ENCODE assay signal across 8 cellular contexts in the genomic region with DNA sequence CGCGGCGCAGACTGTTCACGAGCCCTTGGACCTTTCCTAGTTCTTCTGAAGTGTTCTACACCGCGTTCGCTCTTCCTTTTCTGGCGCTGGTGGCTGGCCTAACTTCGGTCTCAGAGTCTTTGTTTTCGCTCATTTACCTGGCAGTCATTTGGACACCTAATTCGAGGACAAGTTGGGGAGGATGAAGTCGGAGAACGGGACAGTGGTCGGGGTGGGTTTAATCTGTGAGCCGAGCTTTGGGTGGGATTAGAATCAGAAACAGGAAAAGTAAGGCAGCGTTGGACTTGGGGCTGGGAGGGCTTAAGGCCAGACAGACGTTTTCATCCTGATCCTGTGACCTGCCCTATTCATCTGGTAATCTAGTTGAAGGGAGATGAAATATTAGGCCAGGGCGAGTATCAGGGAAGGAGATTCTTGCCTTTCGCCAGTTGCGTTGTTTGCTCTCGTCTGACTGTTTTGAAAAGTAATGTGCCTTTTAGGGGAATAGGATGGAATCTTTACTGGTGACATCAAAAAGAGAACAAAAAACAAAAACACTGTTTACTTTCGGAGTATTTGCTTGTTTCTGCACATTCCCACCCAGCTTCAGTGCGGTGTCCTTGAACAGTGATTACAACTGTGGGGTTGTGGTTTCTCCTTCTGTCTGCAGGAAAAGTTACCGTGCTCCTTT. TPM values are rescaled to one million over a fixed set of nuclear protein-coding genes. Genes with fewer than 3 reads are reported as not detected.
DNase-seq lines count a peak whose midpoint lies in the region; ATAC-seq, FAIRE-seq and TF ChIP-seq lines count a peak whose summit lies in the region.

No MANE protein-coding gene starts in this region.

- H3K27ac Mint-ChIP-seq in CD8-positive, alpha-beta memory T cell: peak overlapping the region; percentile 81 to 99 (median 96)

- H3K4me3 ChIP-seq in CD8-positive, alpha-beta memory T cell (ENCODE audit: low read length): peak overlapping the region; percentile 69
- H3K4me3 ChIP-seq in HEK293 (ENCODE audit: low read depth, low read length) (peak overlapping the region; percentile 97), fibroblast of villous mesenchyme (ENCODE audit: low read depth, low read length) (peak overlapping the region; percentile 91), pancreas (peak overlapping the region; percentile 74 to 89 (median 81))

- H3K36me3 Mint-ChIP-seq in CD8-positive, alpha-beta memory T cell: peaks cover 0 to 21% (median 0%) of the 10 kb centered on the region in 3 donors

- 1% methylated on average over 24 of the region's 24 CpGs for WGBS in pancreas, 2 donors

- DNase-seq in CD8-positive, alpha-beta memory T cell: no peak
- DNase-seq in fibroblast of villous mesenchyme (ENCODE audit: low read depth): peak; percentile 42
- DNase-seq in pancreas: peak in 1 of 6 donors; percentile 11
- no peak for DNase-seq in activated effector memory CD4-positive, alpha-beta T cell treated with anti-CD3 and anti-CD28 coated beads, Interleukin-2, amount 50 U/mL, for 16 hours

- CTCF ChIA-PET in CD8-positive, alpha-beta memory T cell (lab: Charles Lee): interaction anchor here (1.0 to 2.6 kb wide), 2 partner anchors 10 to 198 kb away, joined by 3 to 12 read pairs; no protein-coding TSS in a partner anchor
- CTCF ChIA-PET in HEK293 (lab: Yijun Ruan, JAX): interaction anchor here (0.7 to 0.9 kb wide), 2 partner anchors 39 to 77 kb away, joined by 3 to 4 read pairs; no protein-coding TSS in a partner anchor

- ATAC-seq in pancreas (no peak), GM21381 (IDR thresholded peaks at IDR 0.05; ENCODE audit: unreplicated experiment) (no peak), HG03442 (IDR thresholded peaks at IDR 0.05; ENCODE audit: unreplicated experiment) (no peak)

- H3K4me1 Mint-ChIP-seq in CD8-positive, alpha-beta memory T cell: peaks cover 45 to 56% (median 54%) of the 10 kb centered on the region in 3 donors

- no peaks in the 10 kb centered on the region for H3K36me3 ChIP-seq in CD8-positive, alpha-beta memory T cell (ENCODE audit: insufficient read depth, low read length)
- no peaks in the 10 kb centered on the region for H3K36me3 ChIP-seq in HEK293 (ENCODE audit: control insufficient read depth in 2 of 2, insufficient read depth in 1 of 2, low read length in 2 of 2)
- no peaks in the 10 kb centered on the region for H3K36me3 ChIP-seq in pancreas

- no peaks in the 10 kb centered on the region for H3K9me3 Mint-ChIP-seq in CD8-positive, alpha-beta memory T cell

- peak overlapping the region; percentile 81 for H3K27ac ChIP-seq in CD8-positive, alpha-beta memory T cell (ENCODE audit: low read depth, low read length)
- H3K27ac ChIP-seq in HEK293 (ENCODE audit: extremely low read depth, low read depth, low read length) (peak overlapping the region; percentile 95), VCaP (peak overlapping the region; percentile 88), pancreas (peak overlapping the region; percentile 87 to 97 (median 96))

- FAIRE-seq in pancreas (lab: Jason Lieb, UNC): no peak

- peaks cover 0 to 13% of the 10 kb centered on the region in 2 donors for H3K27me3 Mint-ChIP-seq in CD8-positive, alpha-beta memory T cell

- POLR2A ChIA-PET in CD8-positive, alpha-beta memory T cell (lab: Charles Lee): interaction anchor here (1.7 kb wide), 1 partner anchor 972 kb away, joined by 7 read pairs; a partner anchor contains a TSS
- POLR2A ChIA-PET in HEK293 (lab: Yijun Ruan, JAX): no interaction called here

- TF ChIP-seq CTCF in HEK293 (tag by site-specific recombination; IDR thresholded peaks at IDR 0.05) (no peak), VCaP (conservative IDR thresholded peaks at IDR 0.05) (peak; percentile 3), fibroblast of villous mesenchyme (IDR thresholded peaks at IDR 0.05; ENCODE audit: insufficient read depth, low read depth, low read length) (no peak), pancreas (IDR thresholded peaks at IDR 0.05) (no peak)

- H3K9me3 ChIP-seq in CD8-positive, alpha-beta memory T cell (ENCODE audit: low read length): no peaks in the 10 kb centered on the region
- H3K9me3 ChIP-seq in HEK293 (ENCODE audit: control insufficient read depth, insufficient read depth, low read depth, low read length): no peaks in the 10 kb centered on the region
- no peaks in the 10 kb centered on the region for H3K9me3 ChIP-seq in pancreas

- H3K4me1 ChIP-seq in CD8-positive, alpha-beta memory T cell (ENCODE audit: insufficient read depth, low read length): peaks cover 45% of the 10 kb centered on the region
- H3K4me1 ChIP-seq in HEK293 (ENCODE audit: control insufficient read depth, insufficient read depth, low read length) (peaks cover 4% of the 10 kb centered on the region), pancreas (peaks cover 0 to 31% (median 29%) of the 10 kb centered on the region in 3 donors)

- peak overlapping the region; percentile 87 to 100 (median 97) for H3K4me3 Mint-ChIP-seq in CD8-positive, alpha-beta memory T cell

- H3K27me3 ChIP-seq in CD8-positive, alpha-beta memory T cell (ENCODE audit: insufficient read depth, low read length, poor library complexity, severe bottlenecking): no peaks in the 10 kb centered on the region
- no peaks in the 10 kb centered on the region for H3K27me3 ChIP-seq in pancreas

- intact Hi-C loops in pancreas (cut with DNase I): no loop called here

TF ChIP-seq in HEK293, 187 proteins besides CTCF, POLR2A, EP300 and RAD21:
- TF ChIP-seq SALL2 (tag by site-specific recombination; IDR thresholded peaks at IDR 0.05; ENCODE audit: borderline replicate concordance) (no peak), ZSCAN23 (tag by site-specific recombination; IDR thresholded peaks at IDR 0.05) (no peak), KLF16 (tag by site-specific recombination; IDR thresholded peaks at IDR 0.05) (no peak), ZNF514 (tag by site-specific recombination; IDR thresholded peaks at IDR 0.05) (no peak), ZNF335 (tag by site-specific recombination; conservative IDR thresholded peaks at IDR 0.05) (peak; percentile 93), PRDM1 (tag by site-specific recombination; IDR thresholded peaks at IDR 0.05) (peak; percentile 67), SP2 (tag by site-specific recombination; IDR thresholded peaks at IDR 0.05) (peak; percentile 73), ZNF302 (tag by site-specific recombination; IDR thresholded peaks at IDR 0.05; ENCODE audit: low read depth) (no peak), IKZF3 (tag by site-specific recombination; IDR thresholded peaks at IDR 0.05) (no peak), ZNF169 (tag by site-specific recombination; IDR thresholded peaks at IDR 0.05) (no peak), ZSCAN16 (tag by site-specific recombination; IDR thresholded peaks at IDR 0.05) (no peak), ZNF112 (tag by site-specific recombination; IDR thresholded peaks at IDR 0.05) (no peak), ZNF501 (tag by site-specific recombination; IDR thresholded peaks at IDR 0.05) (no peak), ZNF48 (tag by site-specific recombination; IDR thresholded peaks at IDR 0.05) (no peak), ZNF701 (tag by site-specific recombination; IDR thresholded peaks at IDR 0.05) (no peak), ZBTB17 (tag by site-specific recombination; IDR thresholded peaks at IDR 0.05) (no peak), GLI4 (tag by site-specific recombination; IDR thresholded peaks at IDR 0.05) (no peak)
- TF ChIP-seq, protein P1, sequence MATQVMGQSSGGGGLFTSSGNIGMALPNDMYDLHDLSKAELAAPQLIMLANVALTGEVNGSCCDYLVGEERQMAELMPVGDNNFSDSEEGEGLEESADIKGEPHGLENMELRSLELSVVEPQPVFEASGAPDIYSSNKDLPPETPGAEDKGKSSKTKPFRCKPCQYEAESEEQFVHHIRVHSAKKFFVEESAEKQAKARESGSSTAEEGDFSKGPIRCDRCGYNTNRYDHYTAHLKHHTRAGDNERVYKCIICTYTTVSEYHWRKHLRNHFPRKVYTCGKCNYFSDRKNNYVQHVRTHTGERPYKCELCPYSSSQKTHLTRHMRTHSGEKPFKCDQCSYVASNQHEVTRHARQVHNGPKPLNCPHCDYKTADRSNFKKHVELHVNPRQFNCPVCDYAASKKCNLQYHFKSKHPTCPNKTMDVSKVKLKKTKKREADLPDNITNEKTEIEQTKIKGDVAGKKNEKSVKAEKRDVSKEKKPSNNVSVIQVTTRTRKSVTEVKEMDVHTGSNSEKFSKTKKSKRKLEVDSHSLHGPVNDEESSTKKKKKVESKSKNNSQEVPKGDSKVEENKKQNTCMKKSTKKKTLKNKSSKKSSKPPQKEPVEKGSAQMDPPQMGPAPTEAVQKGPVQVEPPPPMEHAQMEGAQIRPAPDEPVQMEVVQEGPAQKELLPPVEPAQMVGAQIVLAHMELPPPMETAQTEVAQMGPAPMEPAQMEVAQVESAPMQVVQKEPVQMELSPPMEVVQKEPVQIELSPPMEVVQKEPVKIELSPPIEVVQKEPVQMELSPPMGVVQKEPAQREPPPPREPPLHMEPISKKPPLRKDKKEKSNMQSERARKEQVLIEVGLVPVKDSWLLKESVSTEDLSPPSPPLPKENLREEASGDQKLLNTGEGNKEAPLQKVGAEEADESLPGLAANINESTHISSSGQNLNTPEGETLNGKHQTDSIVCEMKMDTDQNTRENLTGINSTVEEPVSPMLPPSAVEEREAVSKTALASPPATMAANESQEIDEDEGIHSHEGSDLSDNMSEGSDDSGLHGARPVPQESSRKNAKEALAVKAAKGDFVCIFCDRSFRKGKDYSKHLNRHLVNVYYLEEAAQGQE (tag by site-specific recombination; IDR thresholded peaks at IDR 0.05): 0 out of 2 replicates have a peak, but pooled peaks have one; percentile 16
- TF ChIP-seq, protein P2, sequence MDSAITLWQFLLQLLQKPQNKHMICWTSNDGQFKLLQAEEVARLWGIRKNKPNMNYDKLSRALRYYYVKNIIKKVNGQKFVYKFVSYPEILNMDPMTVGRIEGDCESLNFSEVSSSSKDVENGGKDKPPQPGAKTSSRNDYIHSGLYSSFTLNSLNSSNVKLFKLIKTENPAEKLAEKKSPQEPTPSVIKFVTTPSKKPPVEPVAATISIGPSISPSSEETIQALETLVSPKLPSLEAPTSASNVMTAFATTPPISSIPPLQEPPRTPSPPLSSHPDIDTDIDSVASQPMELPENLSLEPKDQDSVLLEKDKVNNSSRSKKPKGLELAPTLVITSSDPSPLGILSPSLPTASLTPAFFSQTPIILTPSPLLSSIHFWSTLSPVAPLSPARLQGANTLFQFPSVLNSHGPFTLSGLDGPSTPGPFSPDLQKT (IDR thresholded peaks at IDR 0.05; ENCODE audit: borderline replicate concordance, low read depth, low read length): no peak

RNA-seq across cellular contexts. Expression of a gene that starts 1.9 kb away (rescaled TPM):
- total RNA-seq in CD8-positive, alpha-beta memory T cell: 10 to 100 TPM in 1 of 2 experiments, 1 to 10 TPM in 1; 8.1 to 10.7 TPM
- polyA plus RNA-seq in CD8-positive, alpha-beta memory T cell: 9.0 TPM
- total RNA-seq in fibroblast of villous mesenchyme (28.0 and 44.9 TPM in 2 replicates), pancreas (10 to 100 TPM in 1 of 6 donors, 1 to 10 TPM in 5; 3.9 to 11.2 (median 5.0) TPM)
- 1 to 10 TPM; 1.6 to 3.5 TPM for polyA plus RNA-seq in pancreas
